34 cellular contexts compared by ENCODE assay signal in the genomic region with DNA sequence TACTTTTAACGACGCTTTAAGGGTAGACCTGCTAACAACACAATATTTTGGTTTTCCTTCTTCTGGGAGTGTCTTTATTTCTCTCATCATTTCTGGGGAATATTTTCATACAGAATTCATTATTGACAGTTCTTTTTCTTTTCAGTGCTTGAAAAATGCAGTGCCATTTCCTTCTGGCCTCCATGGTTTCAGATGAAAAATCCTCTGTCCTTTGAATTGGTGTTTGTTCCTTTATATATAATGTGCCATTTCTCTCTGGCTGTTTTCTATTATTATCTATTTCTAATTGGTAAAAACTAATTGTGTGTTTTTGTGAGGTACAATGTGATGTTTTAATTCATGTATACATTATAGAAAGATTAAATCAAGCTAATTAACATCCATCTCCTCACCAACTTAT.
"Had no signal": no experiment of that assay in that cellular context is flagged by ENCODE, and none has a peak within 500 bp of the region (broad histone marks: within the 10 kb centered on the region; RNA-seq: fewer than 3 reads in every experiment).

No MANE protein-coding gene starts in this region.

- H3K4me3 ChIP-seq: MG63 had no signal

- H3K36me3 ChIP-seq: MG63 had no signal

- H3K9ac ChIP-seq: KMS-11 had no signal

- H3K27ac ChIP-seq: KMS-11 had no signal

- DNase-seq: Karpas-422, Kasumi-1, MG63, MM.1S, MV-4-11, NCI-H1048, NCI-H1092, NCI-H1092 treated with DMSO at 0.1 percent for 48 hours, NCI-H1105, NCI-H1105 treated with DMSO at 0.1 percent for 48 hours, NCI-H1417, NCI-H1417 treated with DMSO at 0.1 percent for 48 hours, NCI-H1436, NCI-H1436 treated with DMSO at 0.1 percent for 48 hours, NCI-H146, NCI-H1694, NCI-H1694 treated with DMSO at 0.1 percent for 48 hours, NCI-H187, NCI-H187 treated with DMSO at 0.1 percent for 48 hours, NCI-H1930, NCI-H2029, NCI-H2029 treated with DMSO at 0.1 percent for 48 hours, NCI-H2081, NCI-H2081 treated with DMSO at 0.1 percent for 48 hours, NCI-H2107, NCI-H2171, NCI-H2171 treated with DMSO at 0.1 percent for 48 hours, NCI-H2227 treated with DMSO at 0.1 percent for 48 hours, NCI-H226, NCI-H345, NCI-H446, NCI-H446 treated with DMSO at 0.1 percent for 48 hours, NCI-H510A had no signal

- H3K27me3 ChIP-seq: MG63 had no signal
